In the genomic region with DNA sequence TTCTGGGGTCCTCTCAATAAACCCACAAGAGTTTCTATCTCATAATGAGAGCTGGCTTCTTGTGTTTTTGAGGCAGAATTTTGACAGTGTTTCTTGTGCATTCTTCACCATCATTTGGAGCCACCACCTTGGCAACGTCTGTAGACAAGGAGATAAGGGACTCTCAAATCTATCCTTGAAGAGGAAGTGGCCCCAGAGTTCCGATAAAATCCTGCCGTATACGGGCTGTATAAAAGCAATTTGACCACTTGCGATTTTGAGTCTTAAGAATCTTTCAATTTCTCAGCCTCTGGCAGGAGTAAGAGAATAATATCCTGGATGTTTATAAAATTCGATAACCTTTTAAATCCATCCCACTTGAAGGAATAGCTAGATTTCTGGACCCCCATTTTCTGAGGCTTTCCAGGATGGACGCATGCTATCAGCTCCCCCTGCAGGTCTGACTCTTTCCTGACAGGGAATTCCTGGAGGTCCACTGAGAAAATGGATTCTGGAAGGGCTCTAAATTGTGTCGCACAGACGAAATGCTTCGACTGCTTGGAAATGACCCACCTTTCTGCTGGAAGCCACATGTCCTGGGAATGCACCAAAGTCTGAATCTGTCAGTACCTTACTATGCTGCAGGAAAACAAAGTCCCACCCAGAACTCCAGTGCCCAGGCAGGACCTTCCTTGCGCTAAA, we compare ENCODE assay signal across 8 cellular contexts. TPM values are rescaled to one million over a fixed set of nuclear protein-coding genes. Genes with fewer than 3 reads are reported as not detected.
DNase-seq lines count a peak whose midpoint lies in the region; ATAC-seq, FAIRE-seq and TF ChIP-seq lines count a peak whose summit lies in the region.

No MANE protein-coding gene starts in this region.

- ATAC-seq in SK-N-SH treated with all-trans-retinoic acid at 6 μM for 48 hours: peak; percentile 87
- ATAC-seq in HG03565 (IDR thresholded peaks at IDR 0.05; ENCODE audit: unreplicated experiment): no peak

- FAIRE-seq in HTR-8/SVneo (lab: Jason Lieb, UNC): no peak

- DNase-seq in COR-L47 (lab: John Stamatoyannopoulos, UW) (peak; percentile 41), HTR-8/SVneo (ENCODE audit: insufficient read length, low spot score) (peak; percentile 64), foreskin melanocyte (peak; percentile 29), pulmonary artery endothelial cell (ENCODE audit: low read depth, low spot score) (peak; percentile 22)
- no peak for DNase-seq in activated CD4-positive, alpha-beta T cell treated with anti-CD3 and anti-CD28 coated beads, Interleukin-2, amount 50 U/mL, for 48 hours
- no peak for DNase-seq in activated naive CD4-positive, alpha-beta T cell treated with anti-CD3 and anti-CD28 coated beads, Interleukin-2, amount 50 U/mL, for 16 hours

TF ChIP-seq in SK-N-SH treated with all-trans-retinoic acid at 6 μM for 48 hours, 23 proteins besides CTCF, POLR2A, EP300 and RAD21:
- no peak for TF ChIP-seq TOX (CRISPR knock-in tag; IDR thresholded peaks at IDR 0.05; ENCODE audit: borderline replicate concordance)
- no peak for TF ChIP-seq BACH2 (CRISPR knock-in tag; IDR thresholded peaks at IDR 0.05; ENCODE audit: borderline replicate concordance)
- 0 out of 2 replicates have a peak, but pooled peaks have one; percentile 4 for TF ChIP-seq ZNF8 (CRISPR knock-in tag; IDR thresholded peaks at IDR 0.05)
- no peak for TF ChIP-seq TCF4 (CRISPR knock-in tag; IDR thresholded peaks at IDR 0.05; ENCODE audit: borderline replicate concordance)
- TF ChIP-seq, protein P1, sequence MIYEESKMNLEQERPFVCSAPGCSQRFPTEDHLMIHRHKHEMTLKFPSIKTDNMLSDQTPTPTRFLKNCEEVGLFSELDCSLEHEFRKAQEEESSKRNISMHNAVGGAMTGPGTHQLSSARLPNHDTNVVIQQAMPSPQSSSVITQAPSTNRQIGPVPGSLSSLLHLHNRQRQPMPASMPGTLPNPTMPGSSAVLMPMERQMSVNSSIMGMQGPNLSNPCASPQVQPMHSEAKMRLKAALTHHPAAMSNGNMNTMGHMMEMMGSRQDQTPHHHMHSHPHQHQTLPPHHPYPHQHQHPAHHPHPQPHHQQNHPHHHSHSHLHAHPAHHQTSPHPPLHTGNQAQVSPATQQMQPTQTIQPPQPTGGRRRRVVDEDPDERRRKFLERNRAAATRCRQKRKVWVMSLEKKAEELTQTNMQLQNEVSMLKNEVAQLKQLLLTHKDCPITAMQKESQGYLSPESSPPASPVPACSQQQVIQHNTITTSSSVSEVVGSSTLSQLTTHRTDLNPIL (CRISPR knock-in tag; IDR thresholded peaks at IDR 0.05; ENCODE audit: low read depth): no peak
- TF ChIP-seq RARB (CRISPR knock-in tag; IDR thresholded peaks at IDR 0.05): no peak
- TF ChIP-seq, protein P2, sequence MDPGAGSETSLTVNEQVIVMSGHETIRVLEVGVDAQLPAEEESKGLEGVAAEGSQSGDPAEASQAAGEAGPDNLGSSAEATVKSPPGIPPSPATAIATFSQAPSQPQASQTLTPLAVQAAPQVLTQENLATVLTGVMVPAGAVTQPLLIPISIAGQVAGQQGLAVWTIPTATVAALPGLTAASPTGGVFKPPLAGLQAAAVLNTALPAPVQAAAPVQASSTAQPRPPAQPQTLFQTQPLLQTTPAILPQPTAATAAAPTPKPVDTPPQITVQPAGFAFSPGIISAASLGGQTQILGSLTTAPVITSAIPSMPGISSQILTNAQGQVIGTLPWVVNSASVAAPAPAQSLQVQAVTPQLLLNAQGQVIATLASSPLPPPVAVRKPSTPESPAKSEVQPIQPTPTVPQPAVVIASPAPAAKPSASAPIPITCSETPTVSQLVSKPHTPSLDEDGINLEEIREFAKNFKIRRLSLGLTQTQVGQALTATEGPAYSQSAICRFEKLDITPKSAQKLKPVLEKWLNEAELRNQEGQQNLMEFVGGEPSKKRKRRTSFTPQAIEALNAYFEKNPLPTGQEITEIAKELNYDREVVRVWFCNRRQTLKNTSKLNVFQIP (CRISPR knock-in tag; IDR thresholded peaks at IDR 0.05; ENCODE audit: borderline replicate concordance, low read depth): no peak
- no peak for TF ChIP-seq ISL1 (CRISPR knock-in tag; IDR thresholded peaks at IDR 0.05)
- TF ChIP-seq, protein P3, sequence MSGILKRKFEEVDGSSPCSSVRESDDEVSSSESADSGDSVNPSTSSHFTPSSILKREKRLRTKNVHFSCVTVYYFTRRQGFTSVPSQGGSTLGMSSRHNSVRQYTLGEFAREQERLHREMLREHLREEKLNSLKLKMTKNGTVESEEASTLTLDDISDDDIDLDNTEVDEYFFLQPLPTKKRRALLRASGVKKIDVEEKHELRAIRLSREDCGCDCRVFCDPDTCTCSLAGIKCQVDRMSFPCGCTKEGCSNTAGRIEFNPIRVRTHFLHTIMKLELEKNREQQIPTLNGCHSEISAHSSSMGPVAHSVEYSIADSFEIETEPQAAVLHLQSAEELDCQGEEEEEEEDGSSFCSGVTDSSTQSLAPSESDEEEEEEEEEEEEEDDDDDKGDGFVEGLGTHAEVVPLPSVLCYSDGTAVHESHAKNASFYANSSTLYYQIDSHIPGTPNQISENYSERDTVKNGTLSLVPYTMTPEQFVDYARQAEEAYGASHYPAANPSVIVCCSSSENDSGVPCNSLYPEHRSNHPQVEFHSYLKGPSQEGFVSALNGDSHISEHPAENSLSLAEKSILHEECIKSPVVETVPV (CRISPR knock-in tag; IDR thresholded peaks at IDR 0.05): no peak
- no peak for TF ChIP-seq ZNF70 (CRISPR knock-in tag; IDR thresholded peaks at IDR 0.05)
- no peak for TF ChIP-seq ZFP30 (CRISPR knock-in tag; IDR thresholded peaks at IDR 0.05)
- 0 out of 2 replicates have a peak, but pooled peaks have one; percentile 16 for TF ChIP-seq ZFP3 (CRISPR knock-in tag; IDR thresholded peaks at IDR 0.05)
- no peak for TF ChIP-seq ARNTL (CRISPR knock-in tag; IDR thresholded peaks at IDR 0.05; ENCODE audit: borderline replicate concordance, low read depth)
- TF ChIP-seq SNAI2 (CRISPR knock-in tag; IDR thresholded peaks at IDR 0.05): no peak
- no peak for TF ChIP-seq GLIS3 (CRISPR knock-in tag; IDR thresholded peaks at IDR 0.05)
- TF ChIP-seq CSDC2 (CRISPR knock-in tag; IDR thresholded peaks at IDR 0.05): no peak
- TF ChIP-seq ESRRG (CRISPR knock-in tag; IDR thresholded peaks at IDR 0.05): no peak
- no peak for TF ChIP-seq ZC3H10 (CRISPR knock-in tag; IDR thresholded peaks at IDR 0.05)

RNA-seq across cellular contexts. Expression of a gene that starts 54.1 kb away (rescaled TPM):
- 12.0 and 12.4 TPM in 2 replicates for total RNA-seq in pulmonary artery endothelial cell

Comparison
In these comparisons a context has a peak if more than half of its experiments do, and no peak if none do; other contexts are left out.
1. DNase-seq: peak in COR-L47 (single experiment), HTR-8/SVneo (single experiment), foreskin melanocyte (single experiment) and pulmonary artery endothelial cell (single experiment); none in activated CD4-positive, alpha-beta T cell treated with anti-CD3 and anti-CD28 coated beads, Interleukin-2, amount 50 U/mL, for 48 hours (0 of 2) and activated naive CD4-positive, alpha-beta T cell treated with anti-CD3 and anti-CD28 coated beads, Interleukin-2, amount 50 U/mL, for 16 hours (single experiment).